In genomic region chr1:14876747-14877146, GRCh38 we compare ENCODE assay signal across 24 cellular contexts.
"Had no signal": no experiment of that assay in that cellular context is flagged by ENCODE, and none has a peak within 500 bp of the region (broad histone marks: within the 10 kb centered on the region; RNA-seq: fewer than 3 reads in every experiment).

No MANE protein-coding gene starts in this region.

- H3K9me3 ChIP-seq: body of pancreas, neutrophil, pancreas, psoas muscle, right atrium auricular region, upper lobe of right lung had no signal

- H3K27ac Mint-ChIP-seq: activated CD4-positive, alpha-beta memory T cell treated with anti-CD3 and anti-CD28 coated beads for 36 hours; natural killer cell treated with Interleukin-12 subunit alpha and Interleukin-12 subunit beta and Interleukin-15 and Interleukin-18, amount 100 ng/mL, for 72 hours had no signal

- H3K27me3 ChIP-seq: body of pancreas, pancreas, right atrium auricular region, upper lobe of right lung had no signal

- H3K4me3 Mint-ChIP-seq: activated CD4-positive, alpha-beta memory T cell treated with anti-CD3 and anti-CD28 coated beads for 36 hours; natural killer cell treated with Interleukin-12 subunit alpha and Interleukin-12 subunit beta and Interleukin-15 and Interleukin-18, amount 100 ng/mL, for 72 hours had no signal

- H3K4me1 ChIP-seq: psoas muscle, right atrium auricular region, upper lobe of right lung had no signal

- H3K9me3 Mint-ChIP-seq: activated CD4-positive, alpha-beta memory T cell treated with anti-CD3 and anti-CD28 coated beads for 36 hours; natural killer cell treated with Interleukin-12 subunit alpha and Interleukin-12 subunit beta and Interleukin-15 and Interleukin-18, amount 100 ng/mL, for 72 hours had no signal

- H3K4me3 ChIP-seq: body of pancreas, pancreas, psoas muscle, right atrium auricular region, upper lobe of right lung had no signal

- FAIRE-seq: endothelial cell of umbilical vein, pancreas had no signal

- DNase-seq: activated CD4-positive, alpha-beta memory T cell treated with anti-CD3 and anti-CD28 coated beads for 36 hours; activated CD4-positive, alpha-beta T cell treated with anti-CD3 and anti-CD28 coated beads for 48 hours; activated CD4-positive, CD25-positive, alpha-beta regulatory T cell; activated effector memory CD4-positive, alpha-beta T cell treated with anti-CD3 and anti-CD28 coated beads, Interleukin-2, amount 50 U/mL, for 16 hours; activated naive CD4-positive, alpha-beta T cell treated with anti-CD3 and anti-CD28 coated beads, Interleukin-2, amount 50 U/mL, for 16 hours; activated T-cell treated with anti-CD3 and anti-CD28 coated beads for 4 hours; anterior cingulate cortex; central memory CD4-positive, alpha-beta T cell; dermis blood vessel endothelial cell; effector memory CD4-positive, alpha-beta T cell; foreskin fibroblast; left ventricle myocardium superior; midbrain; psoas muscle; stimulated activated CD4-positive, alpha-beta T cell treated with anti-CD3 and anti-CD28 coated beads, Interleukin-4, amount 100 ng/mL, for 24 hours; stimulated activated naive CD4-positive, alpha-beta T cell treated with Interleukin-2 at 50 U/mL for 16 hours; T-helper 9 cell; upper lobe of right lung had no signal

- H3K27ac ChIP-seq: neutrophil, psoas muscle, right atrium auricular region, upper lobe of right lung had no signal

- H3K36me3 ChIP-seq: neutrophil, pancreas, right atrium auricular region, upper lobe of right lung had no signal

- H3K36me3 Mint-ChIP-seq: activated CD4-positive, alpha-beta memory T cell treated with anti-CD3 and anti-CD28 coated beads for 36 hours; natural killer cell treated with Interleukin-12 subunit alpha and Interleukin-12 subunit beta and Interleukin-15 and Interleukin-18, amount 100 ng/mL, for 72 hours had no signal

- ATAC-seq: left ventricle myocardium superior; natural killer cell treated with Interleukin-12 subunit alpha and Interleukin-12 subunit beta and Interleukin-15 and Interleukin-18, amount 100 ng/mL, for 72 hours; psoas muscle; upper lobe of right lung had no signal
